15 cellular contexts compared by ENCODE assay signal in the genomic region with DNA sequence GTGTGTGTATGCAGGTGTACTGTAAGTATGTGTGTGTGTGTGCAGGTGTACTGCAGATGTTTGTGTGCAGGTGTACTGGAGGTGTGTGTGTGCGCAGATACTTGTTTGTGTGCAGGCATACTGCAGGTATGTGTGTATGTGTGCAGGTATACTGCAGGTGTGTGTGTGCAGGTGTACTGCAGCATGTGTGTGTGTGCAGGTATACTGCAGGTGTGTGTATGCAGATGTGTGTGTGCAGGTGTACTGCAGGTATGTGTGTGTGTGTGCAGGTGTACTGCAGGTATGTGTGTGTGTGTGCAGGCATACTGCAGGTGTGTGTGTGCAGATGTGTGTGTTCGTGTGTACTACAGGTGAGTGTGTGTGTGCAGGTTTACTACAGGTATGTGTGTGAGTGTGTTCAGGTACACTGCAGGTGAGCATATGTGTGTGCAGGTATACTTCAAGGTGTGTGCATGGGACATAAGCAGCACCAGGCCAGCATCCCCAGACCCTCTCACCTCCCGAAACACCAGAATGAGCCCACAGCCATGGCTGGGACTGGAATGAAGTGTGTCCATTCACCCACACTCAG.
"Had no signal": no experiment of that assay in that cellular context is flagged by ENCODE, and none has a peak within 500 bp of the region (broad histone marks: within the 10 kb centered on the region; RNA-seq: fewer than 3 reads in every experiment).

No MANE protein-coding gene starts in this region.

- H3K4me1 ChIP-seq: esophagus muscularis mucosa, uterus had no signal

- ATAC-seq: activated CD4-positive, CD25-positive, alpha-beta regulatory T cell treated with anti-CD3 and anti-CD28 coated beads, Interleukin-2, amount 50 U/mL, for 24 hours; activated T-cell treated with anti-CD3 and anti-CD28 coated beads, Interleukin-2, amount 50 U/mL, for 72 hours; sciatic nerve; stimulated activated effector memory CD8-positive, alpha-beta T cell treated with anti-CD3 and anti-CD28 coated beads, Interleukin-12 subunit alpha, Interleukin-12 subunit beta, amount 100 ng/mL, for 72 hours had no signal

- H3K27ac ChIP-seq: coronary artery, esophagus muscularis mucosa, uterus had no signal

- H3K9me3 ChIP-seq: esophagus muscularis mucosa, SK-N-SH, uterus had no signal

- DNase-seq: activated T-cell treated with anti-CD3 and anti-CD28 coated beads, Interleukin-2, amount 50 U/mL, for 72 hours; hypothalamus; kidney glomerular epithelial cell; mesendoderm; nephron progenitor cell; T-helper 1 cell; T1000 had no signal

- H3K27me3 Mint-ChIP-seq: central memory CD8-positive, alpha-beta T cell had no signal

- H3K27me3 ChIP-seq: uterus had no signal

- H3K4me3 ChIP-seq: coronary artery, esophagus muscularis mucosa, uterus had no signal

- H3K27ac Mint-ChIP-seq: activated T-cell treated with anti-CD3 and anti-CD28 coated beads, Interleukin-2, amount 50 U/mL, for 72 hours; nephron progenitor cell; stimulated activated effector memory CD8-positive, alpha-beta T cell treated with anti-CD3 and anti-CD28 coated beads, Interleukin-12 subunit alpha, Interleukin-12 subunit beta, amount 100 ng/mL, for 72 hours had no signal

- H3K36me3 ChIP-seq: esophagus muscularis mucosa, uterus had no signal

- H3K36me3 Mint-ChIP-seq: stimulated activated effector memory CD8-positive, alpha-beta T cell treated with anti-CD3 and anti-CD28 coated beads, Interleukin-12 subunit alpha, Interleukin-12 subunit beta, amount 100 ng/mL, for 72 hours had no signal

- H3K9me3 Mint-ChIP-seq: central memory CD8-positive, alpha-beta T cell; nephron progenitor cell had no signal

- H3K4me3 Mint-ChIP-seq: activated T-cell treated with anti-CD3 and anti-CD28 coated beads, Interleukin-2, amount 50 U/mL, for 72 hours; central memory CD8-positive, alpha-beta T cell; nephron progenitor cell; stimulated activated effector memory CD8-positive, alpha-beta T cell treated with anti-CD3 and anti-CD28 coated beads, Interleukin-12 subunit alpha, Interleukin-12 subunit beta, amount 100 ng/mL, for 72 hours had no signal
